In the genomic region with DNA sequence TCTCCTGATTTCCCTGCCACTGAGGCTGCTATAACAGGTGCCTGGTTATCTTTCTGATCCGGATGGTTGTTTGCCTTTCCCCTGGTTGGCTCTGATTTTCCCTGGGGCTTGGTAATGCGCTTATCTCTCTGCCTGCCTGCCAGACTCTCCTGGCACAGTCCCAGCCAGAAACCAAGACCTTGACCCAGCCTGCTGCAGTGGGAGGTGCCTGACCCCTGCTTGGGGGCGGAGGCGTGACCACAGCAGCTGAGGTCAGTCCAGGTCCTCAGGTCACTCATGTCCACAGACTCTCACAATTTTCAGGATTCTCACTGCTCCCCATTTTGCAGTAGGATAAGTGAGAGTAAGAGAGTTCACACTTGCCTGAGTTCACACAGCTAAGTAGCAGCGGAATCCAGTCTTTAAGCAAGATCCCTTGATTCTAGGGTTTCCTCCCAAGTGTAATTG, we compare ENCODE assay signal across 1 cellular context.
TF ChIP-seq lines count a peak whose summit lies in the region.

No MANE protein-coding gene starts in this region.

TF ChIP-seq in HepG2, 621 proteins besides CTCF, POLR2A, EP300 and RAD21 (continued from another document and continues in another):
- TF ChIP-seq HMGXB4 (CRISPR knock-in tag; IDR thresholded peaks at IDR 0.05; ENCODE audit: borderline replicate concordance in 1 of 2, low read depth in 1 of 2), result no peak
- peak; percentile 53; the same call in 1 of the 2 replicates for TF ChIP-seq ZNF614 (CRISPR knock-in tag; IDR thresholded peaks at IDR 0.05; ENCODE audit: borderline replicate concordance)
- TF ChIP-seq SOX13 (IDR thresholded peaks at IDR 0.05), result no peak
- TF ChIP-seq SOX13 (CRISPR knock-in tag; conservative IDR thresholded peaks at IDR 0.05 in 1 of 2, IDR thresholded peaks at IDR 0.05 in 1 of 2), result peak in 1 of 2 experiments; percentile 70; a peak in 2 of 4 replicates
- peak; percentile 49; the same call in 1 of the 2 replicates for TF ChIP-seq KDM2A (CRISPR knock-in tag; IDR thresholded peaks at IDR 0.05; ENCODE audit: borderline replicate concordance, low read depth)
- no peak for TF ChIP-seq ZNF552 (CRISPR knock-in tag; IDR thresholded peaks at IDR 0.05; ENCODE audit: borderline replicate concordance)
- TF ChIP-seq PITX1 (CRISPR knock-in tag; IDR thresholded peaks at IDR 0.05), result 0 out of 2 replicates have a peak, but pooled peaks have one; percentile 34
- TF ChIP-seq GATAD2A (CRISPR knock-in tag; IDR thresholded peaks at IDR 0.05), result peak; percentile 63
- TF ChIP-seq ZBTB37 (CRISPR knock-in tag; IDR thresholded peaks at IDR 0.05), result peak; percentile 96
- TF ChIP-seq HIC2 (CRISPR knock-in tag; IDR thresholded peaks at IDR 0.05; ENCODE audit: low read depth), result peak; percentile 63; the same call in 1 of the 2 replicates
- TF ChIP-seq FOXP4 (CRISPR knock-in tag; IDR thresholded peaks at IDR 0.05), result peak; percentile 53
- TF ChIP-seq, protein P1, sequence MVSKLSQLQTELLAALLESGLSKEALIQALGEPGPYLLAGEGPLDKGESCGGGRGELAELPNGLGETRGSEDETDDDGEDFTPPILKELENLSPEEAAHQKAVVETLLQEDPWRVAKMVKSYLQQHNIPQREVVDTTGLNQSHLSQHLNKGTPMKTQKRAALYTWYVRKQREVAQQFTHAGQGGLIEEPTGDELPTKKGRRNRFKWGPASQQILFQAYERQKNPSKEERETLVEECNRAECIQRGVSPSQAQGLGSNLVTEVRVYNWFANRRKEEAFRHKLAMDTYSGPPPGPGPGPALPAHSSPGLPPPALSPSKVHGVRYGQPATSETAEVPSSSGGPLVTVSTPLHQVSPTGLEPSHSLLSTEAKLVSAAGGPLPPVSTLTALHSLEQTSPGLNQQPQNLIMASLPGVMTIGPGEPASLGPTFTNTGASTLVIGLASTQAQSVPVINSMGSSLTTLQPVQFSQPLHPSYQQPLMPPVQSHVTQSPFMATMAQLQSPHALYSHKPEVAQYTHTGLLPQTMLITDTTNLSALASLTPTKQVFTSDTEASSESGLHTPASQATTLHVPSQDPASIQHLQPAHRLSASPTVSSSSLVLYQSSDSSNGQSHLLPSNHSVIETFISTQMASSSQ (IDR thresholded peaks at IDR 0.05; ENCODE audit: low read depth), result no peak
- TF ChIP-seq, protein P1 (CRISPR knock-in tag; IDR thresholded peaks at IDR 0.05; ENCODE audit: borderline replicate concordance), result peak; percentile 62; the same call in 1 of the 2 replicates
- TF ChIP-seq, protein P2, sequence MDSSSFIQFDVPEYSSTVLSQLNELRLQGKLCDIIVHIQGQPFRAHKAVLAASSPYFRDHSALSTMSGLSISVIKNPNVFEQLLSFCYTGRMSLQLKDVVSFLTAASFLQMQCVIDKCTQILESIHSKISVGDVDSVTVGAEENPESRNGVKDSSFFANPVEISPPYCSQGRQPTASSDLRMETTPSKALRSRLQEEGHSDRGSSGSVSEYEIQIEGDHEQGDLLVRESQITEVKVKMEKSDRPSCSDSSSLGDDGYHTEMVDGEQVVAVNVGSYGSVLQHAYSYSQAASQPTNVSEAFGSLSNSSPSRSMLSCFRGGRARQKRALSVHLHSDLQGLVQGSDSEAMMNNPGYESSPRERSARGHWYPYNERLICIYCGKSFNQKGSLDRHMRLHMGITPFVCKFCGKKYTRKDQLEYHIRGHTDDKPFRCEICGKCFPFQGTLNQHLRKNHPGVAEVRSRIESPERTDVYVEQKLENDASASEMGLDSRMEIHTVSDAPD (CRISPR knock-in tag; IDR thresholded peaks at IDR 0.05), result peak; percentile 100
- TF ChIP-seq MAFK (conservative IDR thresholded peaks at IDR 0.05 in 1 of 2, IDR thresholded peaks at IDR 0.05 in 1 of 2; ENCODE audit: low read length in 2 of 2), result no peak
- peak; percentile 63; the same call in 1 of the 2 replicates for TF ChIP-seq MLX (CRISPR knock-in tag; IDR thresholded peaks at IDR 0.05)
- TF ChIP-seq SAP130 (CRISPR knock-in tag; IDR thresholded peaks at IDR 0.05; ENCODE audit: low read depth), result peak; percentile 60
- no peak for TF ChIP-seq GPN1 (CRISPR knock-in tag; IDR thresholded peaks at IDR 0.05; ENCODE audit: borderline replicate concordance)
- TF ChIP-seq TBL1XR1 (IDR thresholded peaks at IDR 0.05; ENCODE audit: borderline replicate concordance, low read length, partially characterized antibody), result peak; percentile 15
- peak; percentile 91 for TF ChIP-seq NR2C2 (CRISPR knock-in tag; IDR thresholded peaks at IDR 0.05; ENCODE audit: borderline replicate concordance)
- TF ChIP-seq GMEB1 (CRISPR knock-in tag; IDR thresholded peaks at IDR 0.05; ENCODE audit: borderline replicate concordance), result no peak
- no peak for TF ChIP-seq ZNF275 (CRISPR knock-in tag; IDR thresholded peaks at IDR 0.05; ENCODE audit: borderline replicate concordance)
- no peak for TF ChIP-seq ZNF704 (CRISPR knock-in tag; IDR thresholded peaks at IDR 0.05; ENCODE audit: borderline replicate concordance)
- TF ChIP-seq ISL2 (CRISPR knock-in tag; IDR thresholded peaks at IDR 0.05), result peak; percentile 31; the same call in 1 of the 2 replicates
- TF ChIP-seq PPARG (CRISPR knock-in tag; conservative IDR thresholded peaks at IDR 0.05), result peak; percentile 75
- TF ChIP-seq ARNTL (CRISPR knock-in tag; IDR thresholded peaks at IDR 0.05), result peak; percentile 45; the same call in 1 of the 2 replicates
- TF ChIP-seq CSRNP1 (CRISPR knock-in tag; IDR thresholded peaks at IDR 0.05), result no peak
- TF ChIP-seq CBX5 (CRISPR knock-in tag; IDR thresholded peaks at IDR 0.05; ENCODE audit: borderline replicate concordance), result no peak
- no peak; the same call in 1 of the 2 replicates for TF ChIP-seq HDAC1 (CRISPR knock-in tag; IDR thresholded peaks at IDR 0.05)
- 0 out of 2 replicates have a peak, but pooled peaks have one; percentile 41 for TF ChIP-seq PAWR (CRISPR knock-in tag; IDR thresholded peaks at IDR 0.05; ENCODE audit: borderline replicate concordance)
- TF ChIP-seq SP5 (CRISPR knock-in tag; IDR thresholded peaks at IDR 0.05; ENCODE audit: borderline replicate concordance, low read depth), result peak; percentile 94
- TF ChIP-seq MTA1 (CRISPR knock-in tag; IDR thresholded peaks at IDR 0.05; ENCODE audit: borderline replicate concordance), result peak; percentile 95; the same call in 1 of the 2 replicates
- no peak for TF ChIP-seq ZNF670 (CRISPR knock-in tag; IDR thresholded peaks at IDR 0.05; ENCODE audit: borderline replicate concordance)
- no peak for TF ChIP-seq IRX3 (CRISPR knock-in tag; IDR thresholded peaks at IDR 0.05; ENCODE audit: borderline replicate concordance, low read depth)
